In genomic region chr3:179702271-179702947, GRCh38 we compare ENCODE assay signal across 20 cellular contexts.
"Had no signal": no experiment of that assay in that cellular context is flagged by ENCODE, and none has a peak within 500 bp of the region (broad histone marks: within the 10 kb centered on the region; RNA-seq: fewer than 3 reads in every experiment).

No MANE protein-coding gene starts in this region.

- H3K4me3 ChIP-seq: body of pancreas, esophagus squamous epithelium, lung, thyroid gland had no signal

- H3K9me3 ChIP-seq: body of pancreas, esophagus squamous epithelium, thyroid gland had no signal

- H3K4me1 Mint-ChIP-seq: nephron had no signal

- H3K27ac ChIP-seq: body of pancreas, esophagus squamous epithelium, thyroid gland had no signal

- ATAC-seq: activated CD8-positive, alpha-beta memory T cell treated with anti-CD3 and anti-CD28 coated beads, Interleukin-2, amount 10 ng/mL, durations not matched to agents 7 days and 5 days; body of pancreas; left lobe of liver had no signal

- H3K27me3 ChIP-seq: body of pancreas, esophagus squamous epithelium, thyroid gland had no signal

- H3K4me3 Mint-ChIP-seq: activated CD4-positive, alpha-beta memory T cell treated with anti-CD3 and anti-CD28 coated beads, Interleukin-2, amount 10 ng/mL, durations not matched to agents 7 days and 5 days; activated CD8-positive, alpha-beta memory T cell treated with anti-CD3 and anti-CD28 coated beads, Interleukin-2, amount 10 ng/mL, durations not matched to agents 7 days and 5 days; nephron; T-helper 2 cell treated with Interferon-gamma antibody and Interleukin-4, amounts not matched to agents 5 μg/mL and 100 μg/mL, for 36 hours had no signal

- DNase-seq: activated CD4-positive, alpha-beta memory T cell treated with anti-CD3 and anti-CD28 coated beads, Interleukin-2, amount 10 ng/mL, durations not matched to agents 7 days and 5 days; activated CD4-positive, alpha-beta T cell treated with anti-CD3 and anti-CD28 coated beads for 4 hours; activated CD8-positive, alpha-beta memory T cell treated with anti-CD3 and anti-CD28 coated beads, Interleukin-2, amount 10 ng/mL, durations not matched to agents 7 days and 5 days; activated naive CD4-positive, alpha-beta T cell treated with Interleukin-2 at 50 U/mL for 16 hours; body of pancreas; cortex of kidney; effector CD4-positive, alpha-beta T cell; esophagus squamous epithelium; hippocampal formation; midbrain; occipital lobe; posterior cingulate gyrus; retina; stimulated activated naive CD4-positive, alpha-beta T cell; thyroid gland had no signal

- H3K27ac Mint-ChIP-seq: activated CD4-positive, alpha-beta memory T cell treated with anti-CD3 and anti-CD28 coated beads, Interleukin-2, amount 10 ng/mL, durations not matched to agents 7 days and 5 days; activated CD8-positive, alpha-beta memory T cell treated with anti-CD3 and anti-CD28 coated beads, Interleukin-2, amount 10 ng/mL, durations not matched to agents 7 days and 5 days; activated T-helper 2 cell treated with anti-CD3 and anti-CD28 coated beads, Interferon-gamma antibody, Interleukin-2, Interleukin-4, amounts not matched to agents 10 μg/mL and 5 μg/mL and 100 μg/mL, durations not matched to agents 14 hours and 24 hours and 36 hours; T-helper 2 cell treated with Interferon-gamma antibody and Interleukin-4, amounts not matched to agents 5 μg/mL and 100 μg/mL, for 36 hours had no signal

- H3K9me3 Mint-ChIP-seq: activated CD4-positive, alpha-beta memory T cell treated with anti-CD3 and anti-CD28 coated beads, Interleukin-2, amount 10 ng/mL, durations not matched to agents 7 days and 5 days; activated T-helper 2 cell treated with anti-CD3 and anti-CD28 coated beads, Interferon-gamma antibody, Interleukin-2, Interleukin-4, amounts not matched to agents 10 μg/mL and 5 μg/mL and 100 μg/mL, durations not matched to agents 14 hours and 24 hours and 36 hours; nephron; T-helper 2 cell treated with Interferon-gamma antibody and Interleukin-4, amounts not matched to agents 5 μg/mL and 100 μg/mL, for 36 hours had no signal

- H3K27me3 Mint-ChIP-seq: activated CD4-positive, alpha-beta memory T cell treated with anti-CD3 and anti-CD28 coated beads, Interleukin-2, amount 10 ng/mL, durations not matched to agents 7 days and 5 days; activated CD8-positive, alpha-beta memory T cell treated with anti-CD3 and anti-CD28 coated beads, Interleukin-2, amount 10 ng/mL, durations not matched to agents 7 days and 5 days had no signal

- H3K36me3 ChIP-seq: thyroid gland had no signal

- H3K4me1 ChIP-seq: body of pancreas, esophagus squamous epithelium, thyroid gland had no signal
